In the genomic region with DNA sequence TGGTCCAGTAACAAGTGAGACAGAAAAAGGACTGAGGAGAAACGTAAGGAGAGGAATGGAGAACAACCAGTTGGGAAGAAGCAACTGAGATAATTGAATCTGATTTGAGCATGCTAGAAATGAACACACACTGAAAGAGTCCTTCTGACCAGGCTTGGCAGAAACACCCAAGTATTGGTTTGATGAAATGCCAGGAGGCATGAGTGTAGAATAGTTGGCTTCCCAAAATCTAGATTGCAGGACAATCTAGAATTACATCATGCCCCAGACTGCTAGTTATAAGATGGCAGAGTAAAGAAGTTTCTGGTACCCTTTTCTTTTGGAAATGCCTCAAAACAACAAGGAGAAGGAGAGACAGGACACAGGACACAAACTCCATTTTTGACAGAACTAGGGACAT, we compare ENCODE assay signal across 19 cellular contexts.
DNase-seq lines count a peak whose midpoint lies in the region; ATAC-seq lines count a peak whose summit lies in the region.
"Had no signal": no experiment of that assay in that cellular context is flagged by ENCODE, and none has a peak within 500 bp of the region (broad histone marks: within the 10 kb centered on the region; RNA-seq: fewer than 3 reads in every experiment).

No MANE protein-coding gene starts in this region.

- intact Hi-C loops in posterior cingulate gyrus (cut with DNase I): no loop called here

- DNase-seq in AG08396 (ENCODE audit: low spot score) (peak; percentile 14), M059J (ENCODE audit: low read depth) (peak; percentile 31), astrocyte of the hippocampus (ENCODE audit: low read depth, low spot score) (peak; percentile 78), myocyte (ENCODE audit: low read depth) (peak; percentile 75), NCI-H2081 treated with DMSO at 0.1 percent for 48 hours (lab: John Stamatoyannopoulos, UW) (no peak), posterior cingulate gyrus (no peak), GM19240 (ENCODE audit: insufficient read length, low spot score) (no peak)
- DNase-seq: 8988T; AML-193; Calu3; CD4-positive, alpha-beta T cell; Kasumi-1; NCI-H1436 treated with DMSO at 0.1 percent for 48 hours; NCI-H2081; NCI-H345; NCI-H69; NK-92 treated with Interleukin-12 subunit alpha and Interleukin-12 subunit beta, amount 100 ng/mL, for 24 hours; SW 1271 had no signal

- ATAC-seq in HG02870 (IDR thresholded peaks at IDR 0.05; ENCODE audit: unreplicated experiment): no peak

Comparison
In these comparisons a context has a peak if more than half of its experiments do, and no peak if none do; other contexts are left out.
1. DNase-seq: peak in AG08396 (single experiment), M059J (single experiment), astrocyte of the hippocampus (single experiment) and myocyte (single experiment); none in NCI-H2081 treated with DMSO at 0.1 percent for 48 hours (single experiment), posterior cingulate gyrus (0 of 10) and GM19240 (single experiment).